27 cellular contexts compared by ENCODE assay signal in genomic region chr21:43354666-43355065, GRCh38.
DNase-seq lines count a peak whose midpoint lies in the region; ATAC-seq, FAIRE-seq and TF ChIP-seq lines count a peak whose summit lies in the region.
"Had no signal": no experiment of that assay in that cellular context is flagged by ENCODE, and none has a peak within 500 bp of the region (broad histone marks: within the 10 kb centered on the region; RNA-seq: fewer than 3 reads in every experiment).

No MANE protein-coding gene starts in this region.

- H4K20me1 ChIP-seq in osteoblast (ENCODE audit: insufficient read depth, low read length): no peaks in the 10 kb centered on the region

- WGBS in spleen, 5 donors: 82 to 94% (median 85%) methylated on average over 4 of the region's 4 CpGs

- no peak for ATAC-seq in activated CD8-positive, alpha-beta memory T cell treated with anti-CD3 and anti-CD28 coated beads, Interleukin-2, amount 10 ng/mL, durations not matched to agents 7 days and 5 days
- ATAC-seq in activated naive CD8-positive, alpha-beta T cell treated with anti-CD3 and anti-CD28 coated beads, Interleukin-2, amount 10 ng/mL, durations not matched to agents 7 days and 5 days (ENCODE audit: low read depth): no peak
- ATAC-seq in esophagus mucosa (no peak), HG02852 (IDR thresholded peaks at IDR 0.05; ENCODE audit: unreplicated experiment) (no peak)
- ATAC-seq: left colon, Panc1, T-cell had no signal

- peaks cover 32% of the 10 kb centered on the region for H3K4me1 Mint-ChIP-seq in activated CD8-positive, alpha-beta memory T cell treated with anti-CD3 and anti-CD28 coated beads, Interleukin-2, amount 10 ng/mL, durations not matched to agents 7 days and 5 days
- H3K4me1 Mint-ChIP-seq in activated naive CD8-positive, alpha-beta T cell treated with anti-CD3 and anti-CD28 coated beads, Interleukin-2, amount 10 ng/mL, durations not matched to agents 7 days and 5 days: peaks cover 37% of the 10 kb centered on the region

- H3K36me3 ChIP-seq in spleen (no peaks in the 10 kb centered on the region), osteoblast (ENCODE audit: insufficient read depth, low read length) (no peaks in the 10 kb centered on the region)
- H3K36me3 ChIP-seq: MG63, SJSA1, upper lobe of right lung had no signal

- no peaks in the 10 kb centered on the region for H3K9me3 ChIP-seq in spleen
- no peaks in the 10 kb centered on the region for H3K9me3 ChIP-seq in osteoblast (ENCODE audit: low read depth, low read length)
- H3K9me3 ChIP-seq: heart right ventricle, MG63, SJSA1, upper lobe of right lung had no signal

- POLR2A ChIA-PET in activated naive CD8-positive, alpha-beta T cell treated with anti-CD3 and anti-CD28 coated beads, Interleukin-2, amount 10 ng/mL, durations not matched to agents 7 days and 5 days (lab: Charles Lee): no interaction called here

- H3K27ac ChIP-seq in spleen (peak overlapping the region in 7 of 8 donors; percentile 7 to 89 (median 72)), osteoblast (ENCODE audit: low read depth, low read length) (no peak overlapping the region)
- H3K27ac ChIP-seq: C4-2B, heart right ventricle, SJSA1, upper lobe of right lung had no signal

- peak; percentile 89 for FAIRE-seq in GM19239 (lab: Jason Lieb, UNC)
- FAIRE-seq: colon, small intestine had no signal

- no peaks in the 10 kb centered on the region for H3K9me3 Mint-ChIP-seq in activated CD8-positive, alpha-beta memory T cell treated with anti-CD3 and anti-CD28 coated beads, Interleukin-2, amount 10 ng/mL, durations not matched to agents 7 days and 5 days (ENCODE audit: low read depth)
- no peaks in the 10 kb centered on the region for H3K9me3 Mint-ChIP-seq in activated naive CD8-positive, alpha-beta T cell treated with anti-CD3 and anti-CD28 coated beads, Interleukin-2, amount 10 ng/mL, durations not matched to agents 7 days and 5 days
- H3K9me3 Mint-ChIP-seq: T-cell had no signal

- no peak for TF ChIP-seq POLR2A in spleen (IDR thresholded peaks at IDR 0.05)

- H3K27ac Mint-ChIP-seq in activated CD8-positive, alpha-beta memory T cell treated with anti-CD3 and anti-CD28 coated beads, Interleukin-2, amount 10 ng/mL, durations not matched to agents 7 days and 5 days: peak overlapping the region; percentile 9
- H3K27ac Mint-ChIP-seq in activated naive CD8-positive, alpha-beta T cell treated with anti-CD3 and anti-CD28 coated beads, Interleukin-2, amount 10 ng/mL, durations not matched to agents 7 days and 5 days: peak overlapping the region; percentile 66
- H3K27ac Mint-ChIP-seq: T-cell had no signal

- H3K4me3 Mint-ChIP-seq in activated CD8-positive, alpha-beta memory T cell treated with anti-CD3 and anti-CD28 coated beads, Interleukin-2, amount 10 ng/mL, durations not matched to agents 7 days and 5 days: no peak overlapping the region
- H3K4me3 Mint-ChIP-seq in activated naive CD8-positive, alpha-beta T cell treated with anti-CD3 and anti-CD28 coated beads, Interleukin-2, amount 10 ng/mL, durations not matched to agents 7 days and 5 days: no peak overlapping the region
- H3K4me3 Mint-ChIP-seq: T-cell had no signal

- H3K27me3 ChIP-seq in spleen (replicated peaks in 1 of 7): no peaks in the 10 kb centered on the region
- no peaks in the 10 kb centered on the region for H3K27me3 ChIP-seq in osteoblast (ENCODE audit: insufficient read depth, low read length)
- H3K27me3 ChIP-seq: heart right ventricle, MG63, SJSA1, upper lobe of right lung had no signal

- no peaks in the 10 kb centered on the region for H3K36me3 Mint-ChIP-seq in activated CD8-positive, alpha-beta memory T cell treated with anti-CD3 and anti-CD28 coated beads, Interleukin-2, amount 10 ng/mL, durations not matched to agents 7 days and 5 days
- H3K36me3 Mint-ChIP-seq in activated naive CD8-positive, alpha-beta T cell treated with anti-CD3 and anti-CD28 coated beads, Interleukin-2, amount 10 ng/mL, durations not matched to agents 7 days and 5 days: peaks cover 5% of the 10 kb centered on the region
- H3K36me3 Mint-ChIP-seq: T-cell had no signal

- intact Hi-C loops in spleen (cut with DNase I; ENCODE audit: low total_unique reads): no loop called here

- no peaks in the 10 kb centered on the region for H3K79me2 ChIP-seq in osteoblast (ENCODE audit: insufficient read depth, low read length)

- no peak for TF ChIP-seq CTCF in spleen (IDR thresholded peaks at IDR 0.05 in 8 of 11, conservative IDR thresholded peaks at IDR 0.05 in 3 of 11)
- no peak for TF ChIP-seq CTCF in osteoblast (IDR thresholded peaks at IDR 0.05; ENCODE audit: extremely low read depth, low read depth, low read length)

- no peak overlapping the region for H3K4me2 ChIP-seq in osteoblast (ENCODE audit: insufficient read depth, low read length)

- no peak for DNase-seq in activated CD8-positive, alpha-beta memory T cell treated with anti-CD3 and anti-CD28 coated beads, Interleukin-2, amount 10 ng/mL, durations not matched to agents 7 days and 5 days
- no peak for DNase-seq in activated CD8-positive, alpha-beta memory T cell treated with anti-CD3 and anti-CD28 coated beads, Interleukin-2, amount 50 U/mL, for 48 hours
- no peak for DNase-seq in GM19239 (ENCODE audit: insufficient read length, low spot score)
- DNase-seq in activated naive CD8-positive, alpha-beta T cell treated with anti-CD3 and anti-CD28 coated beads, Interleukin-2, amount 10 ng/mL, durations not matched to agents 7 days and 5 days: no peak
- no peak for DNase-seq in spleen
- no peak for DNase-seq in osteoblast (ENCODE audit: insufficient read length, low spot score, missing footprints)
- DNase-seq: activated CD4-positive, alpha-beta T cell treated with anti-CD3 and anti-CD28 coated beads for 4 hours; activated effector memory CD4-positive, alpha-beta T cell treated with anti-CD3 and anti-CD28 coated beads, Interleukin-2, amount 50 U/mL, for 16 hours; effector CD8-positive, alpha-beta T cell; erythroblast; foreskin fibroblast; left colon; MG63; NCI-H1436 treated with DMSO at 0.1 percent for 48 hours; NCI-H446 treated with DMSO at 0.1 percent for 48 hours; occipital lobe; small intestine; stimulated activated CD4-positive, alpha-beta T cell treated with anti-CD3 and anti-CD28 coated beads, Interleukin-2, amount 100 ng/mL, for 24 hours; T-cell; upper lobe of right lung had no signal

- H3K27me3 Mint-ChIP-seq in activated CD8-positive, alpha-beta memory T cell treated with anti-CD3 and anti-CD28 coated beads, Interleukin-2, amount 10 ng/mL, durations not matched to agents 7 days and 5 days: no peaks in the 10 kb centered on the region
- H3K27me3 Mint-ChIP-seq in activated naive CD8-positive, alpha-beta T cell treated with anti-CD3 and anti-CD28 coated beads, Interleukin-2, amount 10 ng/mL, durations not matched to agents 7 days and 5 days: no peaks in the 10 kb centered on the region
- H3K27me3 Mint-ChIP-seq: T-cell had no signal

- CTCF ChIA-PET in activated CD8-positive, alpha-beta memory T cell treated with anti-CD3 and anti-CD28 coated beads, Interleukin-2, amount 10 ng/mL, durations not matched to agents 7 days and 5 days (lab: Charles Lee): interaction anchor here (1.4 kb wide), 1 partner anchor 291 kb away, joined by 3 read pairs; no protein-coding TSS in a partner anchor

- H3K4me1 ChIP-seq in spleen (peaks cover 0 to 39% (median 10%) of the 10 kb centered on the region in 6 donors), osteoblast (ENCODE audit: insufficient read depth, low read length) (no peaks in the 10 kb centered on the region)
- H3K4me1 ChIP-seq: SJSA1, upper lobe of right lung had no signal

- no peak overlapping the region for H2AFZ ChIP-seq in osteoblast (ENCODE audit: low read length)

- H3K4me3 ChIP-seq in spleen (no peak overlapping the region), osteoblast (ENCODE audit: insufficient read depth, low read length) (no peak overlapping the region)
- H3K4me3 ChIP-seq: heart right ventricle, MG63, SJSA1, upper lobe of right lung had no signal
